1 cellular context compared by ENCODE assay signal in the genomic region with DNA sequence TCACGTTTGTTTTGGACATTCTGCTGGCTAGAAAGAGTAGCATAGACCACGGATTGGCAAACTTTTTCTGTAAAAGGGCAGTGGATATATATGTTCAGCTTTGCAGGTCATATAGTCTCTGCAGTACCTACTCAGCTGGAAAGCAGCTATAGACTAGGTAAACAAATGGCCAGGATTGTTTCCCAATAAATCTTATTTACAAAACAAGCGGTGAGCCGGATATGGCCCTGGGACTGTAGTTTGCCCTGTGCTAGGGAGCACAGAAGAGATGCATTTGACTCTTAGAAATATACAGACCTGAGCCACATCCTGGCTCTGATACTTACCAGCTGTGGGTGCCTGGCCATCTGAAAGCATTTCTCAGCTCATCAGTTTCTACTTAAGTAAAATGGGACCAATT.
TF ChIP-seq lines count a peak whose summit lies in the region.

No MANE protein-coding gene starts in this region.

TF ChIP-seq in HepG2, 621 proteins besides CTCF, POLR2A, EP300 and RAD21 (continued from another document and continues in another):
- no peak for TF ChIP-seq PREB (CRISPR knock-in tag; IDR thresholded peaks at IDR 0.05)
- no peak for TF ChIP-seq FOXP1 (IDR thresholded peaks at IDR 0.05)
- peak; percentile 76 for TF ChIP-seq FOXP1 (CRISPR knock-in tag; IDR thresholded peaks at IDR 0.05)
- no peak for TF ChIP-seq RELA (CRISPR knock-in tag; IDR thresholded peaks at IDR 0.05)
- TF ChIP-seq BCL3 (CRISPR knock-in tag; IDR thresholded peaks at IDR 0.05): no peak
- TF ChIP-seq HDAC1 (CRISPR knock-in tag; IDR thresholded peaks at IDR 0.05): no peak
- no peak for TF ChIP-seq ZMYM2 (CRISPR knock-in tag; IDR thresholded peaks at IDR 0.05)
- TF ChIP-seq DNMT1 (CRISPR knock-in tag; IDR thresholded peaks at IDR 0.05): no peak
- no peak for TF ChIP-seq ZFP62 (CRISPR knock-in tag; IDR thresholded peaks at IDR 0.05)
- no peak for TF ChIP-seq FOXJ3 (CRISPR knock-in tag; IDR thresholded peaks at IDR 0.05; ENCODE audit: borderline replicate concordance)
- TF ChIP-seq ZSCAN25 (CRISPR knock-in tag; IDR thresholded peaks at IDR 0.05): no peak
- TF ChIP-seq HMG20A (CRISPR knock-in tag; IDR thresholded peaks at IDR 0.05; ENCODE audit: borderline replicate concordance): 0 out of 2 replicates have a peak, but pooled peaks have one; percentile 16
- TF ChIP-seq NR2F2 (IDR thresholded peaks at IDR 0.05; ENCODE audit: borderline replicate concordance, low read depth): no peak
- TF ChIP-seq PHF21A (CRISPR knock-in tag; IDR thresholded peaks at IDR 0.05): no peak
- TF ChIP-seq ZNF180 (CRISPR knock-in tag; IDR thresholded peaks at IDR 0.05; ENCODE audit: borderline replicate concordance, low read depth): no peak
- TF ChIP-seq ISX (CRISPR knock-in tag; conservative IDR thresholded peaks at IDR 0.05): no peak
- no peak for TF ChIP-seq ZNF572 (CRISPR knock-in tag; IDR thresholded peaks at IDR 0.05)
- TF ChIP-seq GTF2F1 (IDR thresholded peaks at IDR 0.05; ENCODE audit: low read length): no peak
- TF ChIP-seq E2F2 (CRISPR knock-in tag; IDR thresholded peaks at IDR 0.05; ENCODE audit: borderline replicate concordance): no peak
- no peak for TF ChIP-seq ZFP91 (CRISPR knock-in tag; IDR thresholded peaks at IDR 0.05; ENCODE audit: borderline replicate concordance)
- no peak for TF ChIP-seq SRY (CRISPR knock-in tag; IDR thresholded peaks at IDR 0.05)
- TF ChIP-seq ZNF446 (CRISPR knock-in tag; IDR thresholded peaks at IDR 0.05): no peak
- no peak for TF ChIP-seq SOX5 (CRISPR knock-in tag; IDR thresholded peaks at IDR 0.05; ENCODE audit: borderline replicate concordance)
- peak; percentile 26; the same call in 1 of the 2 replicates for TF ChIP-seq RARA (CRISPR knock-in tag; IDR thresholded peaks at IDR 0.05)
- no peak for TF ChIP-seq TFDP1 (CRISPR knock-in tag; IDR thresholded peaks at IDR 0.05; ENCODE audit: borderline replicate concordance)
- TF ChIP-seq ARHGAP35 (CRISPR knock-in tag; IDR thresholded peaks at IDR 0.05; ENCODE audit: borderline replicate concordance): no peak
- TF ChIP-seq ZNF550 (CRISPR knock-in tag; IDR thresholded peaks at IDR 0.05; ENCODE audit: borderline replicate concordance): no peak
- TF ChIP-seq ZBTB49 (CRISPR knock-in tag; IDR thresholded peaks at IDR 0.05; ENCODE audit: borderline replicate concordance): no peak
- TF ChIP-seq MYPOP (CRISPR knock-in tag; IDR thresholded peaks at IDR 0.05): no peak
- no peak for TF ChIP-seq RAD51 (IDR thresholded peaks at IDR 0.05; ENCODE audit: borderline replicate concordance)
- TF ChIP-seq, protein P1, sequence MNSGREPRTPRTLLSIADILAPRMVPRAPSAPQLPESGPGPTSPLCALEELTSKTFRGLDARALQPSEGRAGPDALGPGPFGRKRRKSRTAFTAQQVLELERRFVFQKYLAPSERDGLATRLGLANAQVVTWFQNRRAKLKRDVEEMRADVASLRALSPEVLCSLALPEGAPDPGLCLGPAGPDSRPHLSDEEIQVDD (CRISPR knock-in tag; IDR thresholded peaks at IDR 0.05; ENCODE audit: borderline replicate concordance): no peak
- TF ChIP-seq ZNF782 (CRISPR knock-in tag; IDR thresholded peaks at IDR 0.05; ENCODE audit: borderline replicate concordance): no peak
- no peak for TF ChIP-seq SUZ12 (IDR thresholded peaks at IDR 0.05; ENCODE audit: low read depth, low read length)
- TF ChIP-seq TBX3 (IDR thresholded peaks at IDR 0.05; ENCODE audit: borderline replicate concordance): no peak
- no peak for TF ChIP-seq NFKBIZ (CRISPR knock-in tag; IDR thresholded peaks at IDR 0.05)
- TF ChIP-seq, protein P2, sequence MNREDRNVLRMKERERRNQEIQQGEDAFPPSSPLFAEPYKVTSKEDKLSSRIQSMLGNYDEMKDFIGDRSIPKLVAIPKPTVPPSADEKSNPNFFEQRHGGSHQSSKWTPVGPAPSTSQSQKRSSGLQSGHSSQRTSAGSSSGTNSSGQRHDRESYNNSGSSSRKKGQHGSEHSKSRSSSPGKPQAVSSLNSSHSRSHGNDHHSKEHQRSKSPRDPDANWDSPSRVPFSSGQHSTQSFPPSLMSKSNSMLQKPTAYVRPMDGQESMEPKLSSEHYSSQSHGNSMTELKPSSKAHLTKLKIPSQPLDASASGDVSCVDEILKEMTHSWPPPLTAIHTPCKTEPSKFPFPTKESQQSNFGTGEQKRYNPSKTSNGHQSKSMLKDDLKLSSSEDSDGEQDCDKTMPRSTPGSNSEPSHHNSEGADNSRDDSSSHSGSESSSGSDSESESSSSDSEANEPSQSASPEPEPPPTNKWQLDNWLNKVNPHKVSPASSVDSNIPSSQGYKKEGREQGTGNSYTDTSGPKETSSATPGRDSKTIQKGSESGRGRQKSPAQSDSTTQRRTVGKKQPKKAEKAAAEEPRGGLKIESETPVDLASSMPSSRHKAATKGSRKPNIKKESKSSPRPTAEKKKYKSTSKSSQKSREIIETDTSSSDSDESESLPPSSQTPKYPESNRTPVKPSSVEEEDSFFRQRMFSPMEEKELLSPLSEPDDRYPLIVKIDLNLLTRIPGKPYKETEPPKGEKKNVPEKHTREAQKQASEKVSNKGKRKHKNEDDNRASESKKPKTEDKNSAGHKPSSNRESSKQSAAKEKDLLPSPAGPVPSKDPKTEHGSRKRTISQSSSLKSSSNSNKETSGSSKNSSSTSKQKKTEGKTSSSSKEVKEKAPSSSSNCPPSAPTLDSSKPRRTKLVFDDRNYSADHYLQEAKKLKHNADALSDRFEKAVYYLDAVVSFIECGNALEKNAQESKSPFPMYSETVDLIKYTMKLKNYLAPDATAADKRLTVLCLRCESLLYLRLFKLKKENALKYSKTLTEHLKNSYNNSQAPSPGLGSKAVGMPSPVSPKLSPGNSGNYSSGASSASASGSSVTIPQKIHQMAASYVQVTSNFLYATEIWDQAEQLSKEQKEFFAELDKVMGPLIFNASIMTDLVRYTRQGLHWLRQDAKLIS (CRISPR knock-in tag; IDR thresholded peaks at IDR 0.05): no peak
- no peak for TF ChIP-seq MAF1 (CRISPR knock-in tag; IDR thresholded peaks at IDR 0.05; ENCODE audit: borderline replicate concordance)
- peak; percentile 29; the same call in 1 of the 2 replicates for TF ChIP-seq CEBPB (IDR thresholded peaks at IDR 0.05; ENCODE audit: borderline replicate concordance, low read depth, low read length)
- TF ChIP-seq RERE (CRISPR knock-in tag; IDR thresholded peaks at IDR 0.05; ENCODE audit: low read depth): no peak
- TF ChIP-seq FOXK1 (CRISPR knock-in tag; IDR thresholded peaks at IDR 0.05; ENCODE audit: borderline replicate concordance, low read depth): peak; percentile 55; the same call in 1 of the 2 replicates
